Comparison of ENCODE assay signal across 1 cellular context in the genomic region with DNA sequence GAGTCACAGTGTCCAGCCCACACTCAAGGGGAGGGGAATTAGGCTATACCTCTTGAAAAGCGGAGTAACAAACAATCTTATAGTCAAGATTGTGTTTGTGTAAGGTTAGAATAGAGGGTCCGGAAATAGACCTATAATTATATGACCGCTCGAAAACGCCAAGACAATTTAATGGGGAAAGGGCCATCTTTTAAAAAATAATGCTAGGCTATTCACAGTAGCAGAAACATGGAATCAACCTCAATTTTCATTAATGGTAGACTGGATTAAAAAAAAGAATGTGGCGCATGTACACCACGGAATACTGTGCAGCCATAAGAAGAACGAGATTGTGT.
A peak's percentile ranks its signal among the peaks of the same experiment; 100 is the strongest.
TF ChIP-seq lines count a peak whose summit lies in the region.

No MANE protein-coding gene starts in this region.

TF ChIP-seq in HEK293, 187 proteins besides CTCF, POLR2A, EP300 and RAD21 (continued from another document):
- TF ChIP-seq, protein P1, sequence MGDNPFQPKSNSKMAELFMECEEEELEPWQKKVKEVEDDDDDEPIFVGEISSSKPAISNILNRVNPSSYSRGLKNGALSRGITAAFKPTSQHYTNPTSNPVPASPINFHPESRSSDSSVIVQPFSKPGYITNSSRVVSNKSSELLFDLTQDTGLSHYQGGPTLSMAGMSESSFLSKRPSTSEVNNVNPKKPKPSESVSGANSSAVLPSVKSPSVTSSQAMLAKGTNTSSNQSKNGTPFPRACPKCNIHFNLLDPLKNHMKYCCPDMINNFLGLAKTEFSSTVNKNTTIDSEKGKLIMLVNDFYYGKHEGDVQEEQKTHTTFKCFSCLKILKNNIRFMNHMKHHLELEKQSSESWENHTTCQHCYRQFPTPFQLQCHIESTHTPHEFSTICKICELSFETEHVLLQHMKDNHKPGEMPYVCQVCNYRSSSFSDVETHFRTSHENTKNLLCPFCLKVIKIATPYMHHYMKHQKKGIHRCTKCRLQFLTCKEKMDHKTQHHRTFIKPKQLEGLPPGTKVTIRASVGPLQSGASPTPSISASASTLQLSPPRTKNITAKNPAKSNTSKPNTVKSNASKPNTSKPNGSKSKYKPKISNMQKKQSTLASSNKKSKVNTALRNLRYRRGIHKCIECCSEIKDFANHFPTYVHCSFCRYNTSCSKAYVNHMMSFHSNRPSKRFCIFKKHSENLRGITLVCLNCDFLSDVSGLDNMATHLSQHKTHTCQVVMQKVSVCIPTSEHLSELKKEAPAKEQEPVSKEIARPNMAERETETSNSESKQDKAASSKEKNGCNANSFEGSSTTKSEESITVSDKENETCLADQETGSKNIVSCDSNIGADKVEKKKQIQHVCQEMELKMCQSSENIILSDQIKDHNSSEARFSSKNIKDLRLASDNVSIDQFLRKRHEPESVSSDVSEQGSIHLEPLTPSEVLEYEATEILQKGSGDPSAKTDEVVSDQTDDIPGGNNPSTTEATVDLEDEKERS (tag by site-specific recombination; IDR thresholded peaks at IDR 0.05) = no peak
- TF ChIP-seq, protein P2, sequence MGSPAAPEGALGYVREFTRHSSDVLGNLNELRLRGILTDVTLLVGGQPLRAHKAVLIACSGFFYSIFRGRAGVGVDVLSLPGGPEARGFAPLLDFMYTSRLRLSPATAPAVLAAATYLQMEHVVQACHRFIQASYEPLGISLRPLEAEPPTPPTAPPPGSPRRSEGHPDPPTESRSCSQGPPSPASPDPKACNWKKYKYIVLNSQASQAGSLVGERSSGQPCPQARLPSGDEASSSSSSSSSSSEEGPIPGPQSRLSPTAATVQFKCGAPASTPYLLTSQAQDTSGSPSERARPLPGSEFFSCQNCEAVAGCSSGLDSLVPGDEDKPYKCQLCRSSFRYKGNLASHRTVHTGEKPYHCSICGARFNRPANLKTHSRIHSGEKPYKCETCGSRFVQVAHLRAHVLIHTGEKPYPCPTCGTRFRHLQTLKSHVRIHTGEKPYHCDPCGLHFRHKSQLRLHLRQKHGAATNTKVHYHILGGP (tag by site-specific recombination; IDR thresholded peaks at IDR 0.05) = no peak
- TF ChIP-seq ZNF514 (tag by site-specific recombination; IDR thresholded peaks at IDR 0.05) = no peak
- TF ChIP-seq ZNF529 (tag by site-specific recombination; IDR thresholded peaks at IDR 0.05; ENCODE audit: insufficient replicate concordance) = no peak
- TF ChIP-seq, protein P3, sequence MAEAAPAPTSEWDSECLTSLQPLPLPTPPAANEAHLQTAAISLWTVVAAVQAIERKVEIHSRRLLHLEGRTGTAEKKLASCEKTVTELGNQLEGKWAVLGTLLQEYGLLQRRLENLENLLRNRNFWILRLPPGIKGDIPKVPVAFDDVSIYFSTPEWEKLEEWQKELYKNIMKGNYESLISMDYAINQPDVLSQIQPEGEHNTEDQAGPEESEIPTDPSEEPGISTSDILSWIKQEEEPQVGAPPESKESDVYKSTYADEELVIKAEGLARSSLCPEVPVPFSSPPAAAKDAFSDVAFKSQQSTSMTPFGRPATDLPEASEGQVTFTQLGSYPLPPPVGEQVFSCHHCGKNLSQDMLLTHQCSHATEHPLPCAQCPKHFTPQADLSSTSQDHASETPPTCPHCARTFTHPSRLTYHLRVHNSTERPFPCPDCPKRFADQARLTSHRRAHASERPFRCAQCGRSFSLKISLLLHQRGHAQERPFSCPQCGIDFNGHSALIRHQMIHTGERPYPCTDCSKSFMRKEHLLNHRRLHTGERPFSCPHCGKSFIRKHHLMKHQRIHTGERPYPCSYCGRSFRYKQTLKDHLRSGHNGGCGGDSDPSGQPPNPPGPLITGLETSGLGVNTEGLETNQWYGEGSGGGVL (tag by site-specific recombination; IDR thresholded peaks at IDR 0.05) = peak; percentile 3; the same call in 1 of the 2 replicates
- TF ChIP-seq, protein P4, sequence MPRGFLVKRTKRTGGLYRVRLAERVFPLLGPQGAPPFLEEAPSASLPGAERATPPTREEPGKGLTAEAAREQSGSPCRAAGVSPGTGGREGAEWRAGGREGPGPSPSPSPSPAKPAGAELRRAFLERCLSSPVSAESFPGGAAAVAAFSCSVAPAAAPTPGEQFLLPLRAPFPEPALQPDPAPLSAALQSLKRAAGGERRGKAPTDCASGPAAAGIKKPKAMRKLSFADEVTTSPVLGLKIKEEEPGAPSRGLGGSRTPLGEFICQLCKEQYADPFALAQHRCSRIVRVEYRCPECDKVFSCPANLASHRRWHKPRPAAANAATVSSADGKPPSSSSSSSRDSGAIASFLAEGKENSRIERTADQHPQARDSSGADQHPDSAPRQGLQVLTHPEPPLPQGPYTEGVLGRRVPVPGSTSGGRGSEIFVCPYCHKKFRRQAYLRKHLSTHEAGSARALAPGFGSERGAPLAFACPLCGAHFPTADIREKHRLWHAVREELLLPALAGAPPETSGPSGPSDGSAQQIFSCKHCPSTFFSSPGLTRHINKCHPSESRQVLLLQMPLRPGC (tag by site-specific recombination; IDR thresholded peaks at IDR 0.05) = 0 out of 2 replicates have a peak, but pooled peaks have one; percentile 6
- no peak for TF ChIP-seq ZNF248 (tag by site-specific recombination; IDR thresholded peaks at IDR 0.05)
- TF ChIP-seq KLF1 (tag by site-specific recombination; IDR thresholded peaks at IDR 0.05) = no peak
- TF ChIP-seq GFI1B (tag by site-specific recombination; IDR thresholded peaks at IDR 0.05) = no peak
- 0 out of 2 replicates have a peak, but pooled peaks have one; percentile 7 for TF ChIP-seq ZNF629 (tag by site-specific recombination; IDR thresholded peaks at IDR 0.05)
- no peak for TF ChIP-seq OVOL3 (tag by site-specific recombination; IDR thresholded peaks at IDR 0.05)
- TF ChIP-seq ZNF555 (tag by site-specific recombination; conservative IDR thresholded peaks at IDR 0.05) = no peak
- no peak for TF ChIP-seq EGR2 (tag by site-specific recombination; IDR thresholded peaks at IDR 0.05; ENCODE audit: low read depth)
- TF ChIP-seq, protein P5, sequence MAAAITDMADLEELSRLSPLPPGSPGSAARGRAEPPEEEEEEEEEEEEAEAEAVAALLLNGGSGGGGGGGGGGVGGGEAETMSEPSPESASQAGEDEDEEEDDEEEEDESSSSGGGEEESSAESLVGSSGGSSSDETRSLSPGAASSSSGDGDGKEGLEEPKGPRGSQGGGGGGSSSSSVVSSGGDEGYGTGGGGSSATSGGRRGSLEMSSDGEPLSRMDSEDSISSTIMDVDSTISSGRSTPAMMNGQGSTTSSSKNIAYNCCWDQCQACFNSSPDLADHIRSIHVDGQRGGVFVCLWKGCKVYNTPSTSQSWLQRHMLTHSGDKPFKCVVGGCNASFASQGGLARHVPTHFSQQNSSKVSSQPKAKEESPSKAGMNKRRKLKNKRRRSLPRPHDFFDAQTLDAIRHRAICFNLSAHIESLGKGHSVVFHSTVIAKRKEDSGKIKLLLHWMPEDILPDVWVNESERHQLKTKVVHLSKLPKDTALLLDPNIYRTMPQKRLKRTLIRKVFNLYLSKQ (tag by site-specific recombination; IDR thresholded peaks at IDR 0.05; ENCODE audit: borderline replicate concordance) = no peak
- no peak for TF ChIP-seq ZNF426 (tag by site-specific recombination; IDR thresholded peaks at IDR 0.05)
- no peak for TF ChIP-seq ZNF214 (tag by site-specific recombination; IDR thresholded peaks at IDR 0.05; ENCODE audit: borderline replicate concordance)
- TF ChIP-seq YY1 (tag by site-specific recombination; IDR thresholded peaks at IDR 0.05) = no peak
- TF ChIP-seq ZNF785 (tag by site-specific recombination; IDR thresholded peaks at IDR 0.05) = no peak
- TF ChIP-seq ZNF391 (tag by site-specific recombination; IDR thresholded peaks at IDR 0.05; ENCODE audit: borderline replicate concordance, low read depth) = no peak
- TF ChIP-seq FEZF1 (tag by site-specific recombination; IDR thresholded peaks at IDR 0.05) = no peak
- TF ChIP-seq ZNF416 (tag by site-specific recombination; IDR thresholded peaks at IDR 0.05) = no peak
- TF ChIP-seq GLIS1 (tag by site-specific recombination; IDR thresholded peaks at IDR 0.05) = no peak
- peak; percentile 82; the same call in 1 of the 2 replicates for TF ChIP-seq ZNF184 (tag by site-specific recombination; IDR thresholded peaks at IDR 0.05)
- TF ChIP-seq ZNF223 (tag by site-specific recombination; IDR thresholded peaks at IDR 0.05) = no peak
- TF ChIP-seq, protein P6, sequence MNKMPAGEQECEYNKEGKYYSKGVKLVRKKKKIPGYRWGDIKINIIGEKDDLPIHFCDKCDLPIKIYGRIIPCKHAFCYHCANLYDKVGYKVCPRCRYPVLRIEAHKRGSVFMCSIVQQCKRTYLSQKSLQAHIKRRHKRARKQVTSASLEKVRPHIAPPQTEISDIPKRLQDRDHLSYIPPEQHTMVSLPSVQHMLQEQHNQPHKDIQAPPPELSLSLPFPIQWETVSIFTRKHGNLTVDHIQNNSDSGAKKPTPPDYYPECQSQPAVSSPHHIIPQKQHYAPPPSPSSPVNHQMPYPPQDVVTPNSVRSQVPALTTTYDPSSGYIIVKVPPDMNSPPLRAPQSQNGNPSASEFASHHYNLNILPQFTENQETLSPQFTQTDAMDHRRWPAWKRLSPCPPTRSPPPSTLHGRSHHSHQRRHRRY (tag by site-specific recombination; IDR thresholded peaks at IDR 0.05) = no peak
- TF ChIP-seq, protein P7, sequence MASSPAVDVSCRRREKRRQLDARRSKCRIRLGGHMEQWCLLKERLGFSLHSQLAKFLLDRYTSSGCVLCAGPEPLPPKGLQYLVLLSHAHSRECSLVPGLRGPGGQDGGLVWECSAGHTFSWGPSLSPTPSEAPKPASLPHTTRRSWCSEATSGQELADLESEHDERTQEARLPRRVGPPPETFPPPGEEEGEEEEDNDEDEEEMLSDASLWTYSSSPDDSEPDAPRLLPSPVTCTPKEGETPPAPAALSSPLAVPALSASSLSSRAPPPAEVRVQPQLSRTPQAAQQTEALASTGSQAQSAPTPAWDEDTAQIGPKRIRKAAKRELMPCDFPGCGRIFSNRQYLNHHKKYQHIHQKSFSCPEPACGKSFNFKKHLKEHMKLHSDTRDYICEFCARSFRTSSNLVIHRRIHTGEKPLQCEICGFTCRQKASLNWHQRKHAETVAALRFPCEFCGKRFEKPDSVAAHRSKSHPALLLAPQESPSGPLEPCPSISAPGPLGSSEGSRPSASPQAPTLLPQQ (tag by site-specific recombination; IDR thresholded peaks at IDR 0.05) = no peak
- TF ChIP-seq ZNF292 (tag by site-specific recombination; IDR thresholded peaks at IDR 0.05; ENCODE audit: borderline replicate concordance, low read depth) = no peak
- TF ChIP-seq ZNF621 (tag by site-specific recombination; IDR thresholded peaks at IDR 0.05) = no peak
